Comparison of ENCODE assay signal across 10 cellular contexts in the genomic region with DNA sequence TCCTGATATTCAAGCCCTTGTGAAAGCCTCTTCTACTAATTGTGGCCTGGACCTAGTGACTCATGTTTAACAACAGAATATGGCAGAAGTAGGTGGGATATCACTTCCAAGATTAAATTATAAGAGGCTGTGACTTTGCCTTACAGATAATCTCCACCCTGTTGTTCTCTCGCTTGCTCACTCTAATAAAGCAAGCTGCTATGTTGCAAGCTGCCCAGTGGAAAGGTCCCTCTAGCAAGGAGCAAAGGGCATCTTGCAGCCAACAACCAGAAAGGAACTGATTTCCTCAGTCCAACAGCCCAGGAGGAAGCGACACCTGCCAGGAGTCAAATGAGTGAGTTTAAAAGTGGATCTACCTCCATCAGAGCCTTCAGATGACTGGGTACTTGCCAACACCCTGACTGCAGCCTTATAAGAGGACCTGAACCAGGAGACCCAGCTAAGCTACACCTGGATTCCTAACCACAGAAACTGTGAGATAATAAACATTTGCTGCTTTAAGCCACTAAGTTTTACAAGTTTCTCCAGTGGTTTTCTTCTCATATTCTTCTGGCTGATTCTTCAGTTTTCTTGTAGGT.
"Had no signal": no experiment of that assay in that cellular context is flagged by ENCODE, and none has a peak within 500 bp of the region (broad histone marks: within the 10 kb centered on the region; RNA-seq: fewer than 3 reads in every experiment).

No MANE protein-coding gene starts in this region.

- H3K27ac ChIP-seq: esophagus muscularis mucosa, right atrium auricular region, tibial nerve had no signal

- ATAC-seq: activated T-cell treated with anti-CD3 and anti-CD28 coated beads, Interleukin-2, amount 50 U/mL, for 72 hours; stimulated activated effector memory CD8-positive, alpha-beta T cell treated with anti-CD3 and anti-CD28 coated beads, Interleukin-12 subunit alpha, Interleukin-12 subunit beta, amount 100 ng/mL, for 72 hours had no signal

- H3K27me3 ChIP-seq: esophagus muscularis mucosa, right atrium auricular region, tibial nerve had no signal

- DNase-seq: activated CD4-positive, alpha-beta memory T cell treated with anti-CD3 and anti-CD28 coated beads, Interleukin-2, amount 10 ng/mL, durations not matched to agents 7 days and 5 days; activated naive CD8-positive, alpha-beta T cell treated with anti-CD3 and anti-CD28 coated beads, Interleukin-2, amount 10 ng/mL, durations not matched to agents 7 days and 5 days; activated T-cell treated with anti-CD3 and anti-CD28 coated beads, Interleukin-2, amount 50 U/mL, for 72 hours; anterior cingulate cortex; naive B cell; T-helper 9 cell had no signal

- H3K36me3 ChIP-seq: right atrium auricular region, tibial nerve had no signal

- H3K9me3 ChIP-seq: right atrium auricular region had no signal

- H3K4me1 ChIP-seq: esophagus muscularis mucosa, right atrium auricular region, tibial nerve had no signal

- H3K4me3 ChIP-seq: esophagus muscularis mucosa, right atrium auricular region, tibial nerve had no signal
